1 cellular context compared by ENCODE assay signal in genomic region chr4:184464759-184465454, GRCh38.
TF ChIP-seq lines count a peak whose summit lies in the region.

No MANE protein-coding gene starts in this region.

TF ChIP-seq in HepG2, 621 proteins besides CTCF, POLR2A, EP300 and RAD21 (continued from another document and continues in another):
- TF ChIP-seq ZNF770 (CRISPR knock-in tag; IDR thresholded peaks at IDR 0.05), result no peak
- TF ChIP-seq KDM4B (CRISPR knock-in tag; IDR thresholded peaks at IDR 0.05), result no peak
- no peak for TF ChIP-seq ZNF597 (CRISPR knock-in tag; IDR thresholded peaks at IDR 0.05)
- peak; percentile 63; the same call in 1 of the 2 replicates for TF ChIP-seq IKZF5 (CRISPR knock-in tag; IDR thresholded peaks at IDR 0.05)
- 0 out of 2 replicates have a peak, but pooled peaks have one; percentile 30 for TF ChIP-seq BCL3 (CRISPR knock-in tag; IDR thresholded peaks at IDR 0.05)
- TF ChIP-seq STAG1 (CRISPR knock-in tag; IDR thresholded peaks at IDR 0.05), result 0 out of 2 replicates have a peak, but pooled peaks have one; percentile 14
- peak; percentile 83; the same call in 1 of the 2 replicates for TF ChIP-seq HMG20A (CRISPR knock-in tag; IDR thresholded peaks at IDR 0.05; ENCODE audit: borderline replicate concordance)
- TF ChIP-seq AGO2 (optimal IDR thresholded peaks at IDR 0.05; ENCODE audit: low read depth, low read length), result no peak
- TF ChIP-seq ZXDC (CRISPR knock-in tag; IDR thresholded peaks at IDR 0.05), result no peak
- no peak for TF ChIP-seq ZNF562 (CRISPR knock-in tag; IDR thresholded peaks at IDR 0.05; ENCODE audit: borderline replicate concordance)
- no peak for TF ChIP-seq CENPBD1 (CRISPR knock-in tag; IDR thresholded peaks at IDR 0.05; ENCODE audit: borderline replicate concordance, low read depth)
- TF ChIP-seq SKIL (CRISPR knock-in tag; IDR thresholded peaks at IDR 0.05; ENCODE audit: borderline replicate concordance), result peak; percentile 68; the same call in 1 of the 2 replicates
- no peak for TF ChIP-seq GMEB1 (CRISPR knock-in tag; IDR thresholded peaks at IDR 0.05; ENCODE audit: borderline replicate concordance)
- TF ChIP-seq ZNF75D (CRISPR knock-in tag; IDR thresholded peaks at IDR 0.05; ENCODE audit: borderline replicate concordance), result no peak
- no peak for TF ChIP-seq HOXA5 (CRISPR knock-in tag; IDR thresholded peaks at IDR 0.05)
- TF ChIP-seq ATF6 (CRISPR knock-in tag; conservative IDR thresholded peaks at IDR 0.05), result no peak
- peak; percentile 88 for TF ChIP-seq TFAP4 (IDR thresholded peaks at IDR 0.05; ENCODE audit: borderline replicate concordance, low read depth)
- TF ChIP-seq GABPB1 (CRISPR knock-in tag; IDR thresholded peaks at IDR 0.05), result no peak
- no peak for TF ChIP-seq ZNF18 (CRISPR knock-in tag; IDR thresholded peaks at IDR 0.05; ENCODE audit: insufficient replicate concordance)
- TF ChIP-seq SMAD1 (CRISPR knock-in tag; IDR thresholded peaks at IDR 0.05; ENCODE audit: borderline replicate concordance, low read depth), result no peak
- peak; percentile 69 for TF ChIP-seq PHF21A (CRISPR knock-in tag; IDR thresholded peaks at IDR 0.05)
- no peak for TF ChIP-seq ZNF615 (CRISPR knock-in tag; IDR thresholded peaks at IDR 0.05; ENCODE audit: borderline replicate concordance)
- TF ChIP-seq ZMAT5 (CRISPR knock-in tag; IDR thresholded peaks at IDR 0.05; ENCODE audit: borderline replicate concordance, low read depth), result no peak
- TF ChIP-seq NFYB (CRISPR knock-in tag; IDR thresholded peaks at IDR 0.05), result no peak
- TF ChIP-seq SAFB2 (CRISPR knock-in tag; IDR thresholded peaks at IDR 0.05; ENCODE audit: borderline replicate concordance, low read depth), result no peak
- no peak for TF ChIP-seq BORCS8-MEF2B (CRISPR knock-in tag; IDR thresholded peaks at IDR 0.05)
- no peak for TF ChIP-seq PRPF4 (IDR thresholded peaks at IDR 0.05; ENCODE audit: low read depth, low read length, poor library complexity, severe bottlenecking)
- no peak for TF ChIP-seq HNRNPL (IDR thresholded peaks at IDR 0.05; ENCODE audit: low read depth, low read length)
- TF ChIP-seq ZHX1 (CRISPR knock-in tag; IDR thresholded peaks at IDR 0.05; ENCODE audit: low read depth), result no peak
- TF ChIP-seq NR0B2 (CRISPR knock-in tag; IDR thresholded peaks at IDR 0.05), result no peak
- no peak for TF ChIP-seq ZNF496 (CRISPR knock-in tag; IDR thresholded peaks at IDR 0.05; ENCODE audit: insufficient replicate concordance)
- no peak for TF ChIP-seq ZNF569 (CRISPR knock-in tag; IDR thresholded peaks at IDR 0.05; ENCODE audit: borderline replicate concordance)
- TF ChIP-seq ZFP36L2 (CRISPR knock-in tag; IDR thresholded peaks at IDR 0.05), result no peak
- TF ChIP-seq ZNF205 (CRISPR knock-in tag; IDR thresholded peaks at IDR 0.05), result no peak
- TF ChIP-seq ZNF138 (CRISPR knock-in tag; IDR thresholded peaks at IDR 0.05; ENCODE audit: low read depth), result no peak
- TF ChIP-seq ZNF557 (CRISPR knock-in tag; IDR thresholded peaks at IDR 0.05), result no peak
